14 cellular contexts compared by ENCODE assay signal in the genomic region with DNA sequence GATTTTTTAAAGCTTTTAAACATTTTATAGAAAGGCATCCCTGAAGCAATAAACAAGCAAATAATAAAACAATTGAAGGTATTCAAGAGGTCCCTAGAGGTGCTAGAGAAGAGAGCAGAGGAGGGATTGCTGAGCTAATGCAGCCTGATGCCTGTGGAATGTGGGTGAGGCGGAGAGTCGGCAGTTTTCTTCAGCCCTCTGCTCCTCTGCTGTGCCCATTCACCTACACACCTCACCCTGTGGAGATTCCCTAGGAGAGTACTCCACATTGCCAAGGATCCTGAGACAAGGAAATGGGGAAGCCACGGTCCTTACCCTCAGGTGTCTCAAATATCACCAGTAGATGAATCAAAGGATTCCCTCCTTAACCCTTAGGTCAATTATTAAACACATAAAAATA.
"Had no signal": no experiment of that assay in that cellular context is flagged by ENCODE, and none has a peak within 500 bp of the region (broad histone marks: within the 10 kb centered on the region; RNA-seq: fewer than 3 reads in every experiment).

No MANE protein-coding gene starts in this region.

- H3K27ac ChIP-seq: cardiac muscle cell, heart right ventricle had no signal

- DNase-seq: activated CD4-positive, alpha-beta memory T cell treated with anti-CD3 and anti-CD28 coated beads for 36 hours; activated CD4-positive, CD25-positive, alpha-beta regulatory T cell treated with anti-CD3 and anti-CD28 coated beads, Interleukin-2, amount 50 U/mL, for 72 hours; activated gamma-delta T cell treated with Interleukin-2 at 50 U/mL for 16 hours; activated naive CD8-positive, alpha-beta T cell treated with anti-CD3 and anti-CD28 coated beads for 36 hours; activated T-cell treated with anti-CD3 and anti-CD28 coated beads, Interleukin-2, amount 50 U/mL, for 72 hours; foreskin melanocyte; heart right ventricle; natural killer cell; stimulated activated CD4-positive, alpha-beta T cell treated with anti-CD3 and anti-CD28 coated beads, Interleukin-2, amount 100 ng/mL, for 24 hours; stimulated activated naive CD4-positive, alpha-beta T cell treated with Interleukin-2 at 50 U/mL for 16 hours; SW 1271 had no signal

- H3K4me3 ChIP-seq: cardiac muscle cell, heart right ventricle had no signal

- H3K4me3 Mint-ChIP-seq: activated CD4-positive, alpha-beta memory T cell treated with anti-CD3 and anti-CD28 coated beads for 36 hours; activated naive CD8-positive, alpha-beta T cell treated with anti-CD3 and anti-CD28 coated beads for 36 hours; activated T-cell treated with anti-CD3 and anti-CD28 coated beads, Interleukin-2, amount 50 U/mL, for 72 hours; natural killer cell; type B pancreatic cell had no signal

- H3K4me1 ChIP-seq: heart right ventricle had no signal

- H3K27ac Mint-ChIP-seq: activated CD4-positive, alpha-beta memory T cell treated with anti-CD3 and anti-CD28 coated beads for 36 hours; activated naive CD8-positive, alpha-beta T cell treated with anti-CD3 and anti-CD28 coated beads for 36 hours; activated T-cell treated with anti-CD3 and anti-CD28 coated beads, Interleukin-2, amount 50 U/mL, for 72 hours; natural killer cell; type B pancreatic cell had no signal

- H3K36me3 Mint-ChIP-seq: activated CD4-positive, alpha-beta memory T cell treated with anti-CD3 and anti-CD28 coated beads for 36 hours; activated naive CD8-positive, alpha-beta T cell treated with anti-CD3 and anti-CD28 coated beads for 36 hours; natural killer cell; type B pancreatic cell had no signal

- H3K9me3 ChIP-seq: heart right ventricle had no signal

- H3K9me3 Mint-ChIP-seq: activated CD4-positive, alpha-beta memory T cell treated with anti-CD3 and anti-CD28 coated beads for 36 hours; activated naive CD8-positive, alpha-beta T cell treated with anti-CD3 and anti-CD28 coated beads for 36 hours; activated T-cell treated with anti-CD3 and anti-CD28 coated beads, Interleukin-2, amount 50 U/mL, for 72 hours; type B pancreatic cell had no signal

- ATAC-seq: activated T-cell treated with anti-CD3 and anti-CD28 coated beads, Interleukin-2, amount 50 U/mL, for 72 hours; heart right ventricle; natural killer cell; sciatic nerve had no signal

- H3K36me3 ChIP-seq: cardiac muscle cell, heart right ventricle had no signal

- H3K4me1 Mint-ChIP-seq: natural killer cell had no signal

- H3K27me3 Mint-ChIP-seq: activated CD4-positive, alpha-beta memory T cell treated with anti-CD3 and anti-CD28 coated beads for 36 hours; activated naive CD8-positive, alpha-beta T cell treated with anti-CD3 and anti-CD28 coated beads for 36 hours had no signal

- H3K27me3 ChIP-seq: cardiac muscle cell had no signal
